Comparison of ENCODE assay signal across 24 cellular contexts in the genomic region with DNA sequence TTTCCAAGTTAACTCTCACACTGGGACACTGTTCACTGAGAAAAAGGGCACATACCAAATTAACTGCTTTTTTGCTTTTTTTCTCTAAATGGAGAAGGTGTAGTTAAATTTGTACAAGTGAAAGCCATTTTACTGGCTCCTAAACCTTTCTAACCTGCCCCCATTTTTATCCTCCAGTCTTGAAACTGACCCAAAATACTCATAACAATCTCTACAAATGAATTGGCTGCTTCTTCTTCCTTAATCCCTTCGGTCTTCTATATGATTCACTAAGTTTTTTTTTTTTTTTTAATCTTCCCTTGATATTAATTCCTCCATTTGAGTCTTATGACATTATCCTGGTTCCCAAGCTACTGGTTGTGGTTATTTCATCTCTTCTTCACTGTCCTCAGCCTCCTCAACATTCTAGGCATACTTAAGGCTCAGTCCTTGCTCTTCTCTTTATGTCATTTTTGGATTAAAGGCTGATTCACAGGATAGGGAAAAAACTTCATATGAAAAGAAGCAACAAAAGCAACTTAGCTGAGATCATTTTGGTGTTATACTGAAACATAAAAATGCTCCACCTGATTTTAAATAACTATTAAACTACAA. TPM values are rescaled to one million over a fixed set of nuclear protein-coding genes. Genes with fewer than 3 reads are reported as not detected.
DNase-seq lines count a peak whose midpoint lies in the region; ATAC-seq and TF ChIP-seq lines count a peak whose summit lies in the region.
"Had no signal": no experiment of that assay in that cellular context is flagged by ENCODE, and none has a peak within 500 bp of the region (broad histone marks: within the 10 kb centered on the region; RNA-seq: fewer than 3 reads in every experiment).

No MANE protein-coding gene starts in this region.

- TF ChIP-seq CTCF in brain microvascular endothelial cell (IDR thresholded peaks at IDR 0.05; ENCODE audit: low read depth, low read length, missing control alignments): no peak
- no peak for TF ChIP-seq CTCF in smooth muscle cell (IDR thresholded peaks at IDR 0.05; ENCODE audit: borderline replicate concordance, insufficient read depth, poor library complexity, severe bottlenecking)
- TF ChIP-seq CTCF in MM.1S (IDR thresholded peaks at IDR 0.05; ENCODE audit: low read length): no peak

- H4K20me1 ChIP-seq in smooth muscle cell (ENCODE audit: low read depth) (no peaks in the 10 kb centered on the region), MM.1S (ENCODE audit: insufficient read depth, low read length) (no peaks in the 10 kb centered on the region)

- no peaks in the 10 kb centered on the region for H3K27me3 Mint-ChIP-seq in activated naive CD4-positive, alpha-beta T cell treated with anti-CD3 and anti-CD28 coated beads for 36 hours (ENCODE audit: low read depth)
- H3K27me3 Mint-ChIP-seq: T-cell, type B pancreatic cell had no signal

- H3F3A ChIP-seq in smooth muscle cell (ENCODE audit: low read depth) (no peaks in the 10 kb centered on the region), MM.1S (ENCODE audit: insufficient read depth, low read length) (no peaks in the 10 kb centered on the region)

- H3K36me3 Mint-ChIP-seq in activated naive CD4-positive, alpha-beta T cell treated with anti-CD3 and anti-CD28 coated beads for 36 hours (ENCODE audit: low read depth): peaks cover 32% of the 10 kb centered on the region

- no peak overlapping the region for H2AFZ ChIP-seq in smooth muscle cell (ENCODE audit: low read depth)
- no peak overlapping the region for H2AFZ ChIP-seq in MM.1S (ENCODE audit: low read length)

- ATAC-seq in HG02870 (IDR thresholded peaks at IDR 0.05; ENCODE audit: unreplicated experiment) (peak; percentile 50), HG02885 (IDR thresholded peaks at IDR 0.05; ENCODE audit: poor library complexity, unreplicated experiment) (no peak), GM19397 (IDR thresholded peaks at IDR 0.05; ENCODE audit: unreplicated experiment) (no peak)
- ATAC-seq: body of pancreas, T-cell had no signal

- H3K27ac ChIP-seq in brain microvascular endothelial cell (peak overlapping the region; percentile 66), smooth muscle cell (ENCODE audit: low read depth) (peak overlapping the region; percentile 94), MM.1S (ENCODE audit: low read length) (no peak overlapping the region)
- H3K27ac ChIP-seq: body of pancreas, coronary artery, neutrophil had no signal

- intact Hi-C loops in activated naive CD4-positive, alpha-beta T cell treated with anti-CD3 and anti-CD28 coated beads for 36 hours (cut with micrococcal nuclease): loop anchor here (1.0 to 2.0 kb wide), 2 partner anchors 13 to 20 kb away; partner anchors contain the start of gene ORC2

- no peaks in the 10 kb centered on the region for H3K9me3 Mint-ChIP-seq in activated naive CD4-positive, alpha-beta T cell treated with anti-CD3 and anti-CD28 coated beads for 36 hours
- H3K9me3 Mint-ChIP-seq: T-cell, type B pancreatic cell had no signal

- no peaks in the 10 kb centered on the region for H3K79me2 ChIP-seq in smooth muscle cell (ENCODE audit: low read depth)
- H3K79me2 ChIP-seq in MM.1S (ENCODE audit: low read length): no peaks in the 10 kb centered on the region

- H3K9me3 ChIP-seq in smooth muscle cell (replicated peaks; ENCODE audit: low read depth) (no peaks in the 10 kb centered on the region), MM.1S (replicated peaks; ENCODE audit: insufficient read depth, low read length) (no peaks in the 10 kb centered on the region)
- H3K9me3 ChIP-seq: neutrophil had no signal

- H3K4me1 ChIP-seq in smooth muscle cell (ENCODE audit: low read depth) (no peaks in the 10 kb centered on the region), MM.1S (ENCODE audit: low read length) (no peaks in the 10 kb centered on the region)
- H3K4me1 ChIP-seq: body of pancreas had no signal

- no peak overlapping the region for H3K4me2 ChIP-seq in smooth muscle cell
- H3K4me2 ChIP-seq in MM.1S (ENCODE audit: low read depth, low read length): no peak overlapping the region

- in situ Hi-C loops in brain microvascular endothelial cell (cut with HindIII; ENCODE audit: low pct_ligation_motif_present, low sequenced_read_pairs): no loop called here

- DNase-seq in activated naive CD4-positive, alpha-beta T cell treated with anti-CD3 and anti-CD28 coated beads for 36 hours: no peak
- no peak for DNase-seq in activated naive CD4-positive, alpha-beta T cell treated with anti-CD3 and anti-CD28 coated beads, Interleukin-2, amount 50 U/mL, for 16 hours
- DNase-seq in brain microvascular endothelial cell (no peak), smooth muscle cell (lab: John Stamatoyannopoulos, UW; ENCODE audit: unreplicated experiment) (no peak), MM.1S (no peak)
- DNase-seq: activated CD8-positive, alpha-beta memory T cell treated with anti-CD3 and anti-CD28 coated beads for 24 hours; activated gamma-delta T cell; body of pancreas; foreskin fibroblast; HCEC 1CT; KG1; kidney glomerular epithelial cell; NCI-H1048; NCI-H2081; NCI-H524; retina; Right ventricle myocardium superior; T-cell had no signal

- H3K27me3 ChIP-seq in brain microvascular endothelial cell (replicated peaks) (no peaks in the 10 kb centered on the region), smooth muscle cell (ENCODE audit: low read depth) (no peaks in the 10 kb centered on the region), MM.1S (replicated peaks; ENCODE audit: insufficient read depth, low read length) (no peaks in the 10 kb centered on the region)
- H3K27me3 ChIP-seq: body of pancreas, neutrophil had no signal

- peak overlapping the region; percentile 3 for H3K27ac Mint-ChIP-seq in activated naive CD4-positive, alpha-beta T cell treated with anti-CD3 and anti-CD28 coated beads for 36 hours
- H3K27ac Mint-ChIP-seq: type B pancreatic cell had no signal

- H3K36me3 ChIP-seq in brain microvascular endothelial cell (replicated peaks) (peaks cover 11% of the 10 kb centered on the region), smooth muscle cell (ENCODE audit: low read depth) (peaks cover 2% of the 10 kb centered on the region), MM.1S (replicated peaks; ENCODE audit: insufficient read depth, low read length) (no peaks in the 10 kb centered on the region; the same call in 1 of the 2 replicates)

- 89% methylated on average over 1 of the region's 1 CpG for WGBS in smooth muscle cell (ENCODE audit: low lambda C conversion rate)

- no peak overlapping the region for H3K4me3 ChIP-seq in brain microvascular endothelial cell (ENCODE audit: low read depth, low read length)
- no peak overlapping the region for H3K4me3 ChIP-seq in smooth muscle cell
- no peak overlapping the region for H3K4me3 ChIP-seq in MM.1S (ENCODE audit: low read length)
- H3K4me3 ChIP-seq: body of pancreas, coronary artery had no signal

- H3K4me3 Mint-ChIP-seq in activated naive CD4-positive, alpha-beta T cell treated with anti-CD3 and anti-CD28 coated beads for 36 hours: no peak overlapping the region
- H3K4me3 Mint-ChIP-seq: T-cell, type B pancreatic cell had no signal

- H3K4me1 Mint-ChIP-seq in activated naive CD4-positive, alpha-beta T cell treated with anti-CD3 and anti-CD28 coated beads for 36 hours (ENCODE audit: low read depth): peaks cover 24% of the 10 kb centered on the region

- H3K9me2 ChIP-seq in MM.1S (replicated peaks; ENCODE audit: insufficient read depth, low read length): no peaks in the 10 kb centered on the region

- CTCF ChIA-PET in activated naive CD4-positive, alpha-beta T cell treated with anti-CD3 and anti-CD28 coated beads for 36 hours (lab: Charles Lee): interaction anchor here (1.7 kb wide), 1 partner anchor 126 kb away, joined by 9 read pairs; no protein-coding TSS in a partner anchor

- peak overlapping the region; percentile 25 for H3K9ac ChIP-seq in smooth muscle cell (ENCODE audit: low read depth)
- no peak overlapping the region for H3K9ac ChIP-seq in MM.1S (ENCODE audit: low read length)

RNA-seq across cellular contexts. Expression of gene ORC2, which starts 19.8 kb away (rescaled TPM):
- 10 to 100 TPM; 53.7 to 56.8 TPM for total RNA-seq in activated naive CD4-positive, alpha-beta T cell treated with anti-CD3 and anti-CD28 coated beads for 36 hours
- 11.5 and 16.0 TPM in 2 replicates for total RNA-seq in smooth muscle cell
- 7.1 and 8.3 TPM in 2 replicates for polyA plus RNA-seq in smooth muscle cell

RNA-seq across cellular contexts. Expression of gene NIF3L1, which starts 54.5 kb away (rescaled TPM):
- 10 to 100 TPM; 31.6 to 33.3 TPM for total RNA-seq in activated naive CD4-positive, alpha-beta T cell treated with anti-CD3 and anti-CD28 coated beads for 36 hours
- total RNA-seq in smooth muscle cell: 28.8 and 39.7 TPM in 2 replicates
- polyA plus RNA-seq in smooth muscle cell: 22.3 and 24.0 TPM in 2 replicates

RNA-seq across cellular contexts. Expression of gene PPIL3, which starts 54.7 kb away (rescaled TPM):
- 10 to 100 TPM; 81.3 to 82.2 TPM for total RNA-seq in activated naive CD4-positive, alpha-beta T cell treated with anti-CD3 and anti-CD28 coated beads for 36 hours
- total RNA-seq in smooth muscle cell: 62.8 and 70.1 TPM in 2 replicates
- polyA plus RNA-seq in smooth muscle cell: 42.5 and 44.2 TPM in 2 replicates
